In the genomic region with DNA sequence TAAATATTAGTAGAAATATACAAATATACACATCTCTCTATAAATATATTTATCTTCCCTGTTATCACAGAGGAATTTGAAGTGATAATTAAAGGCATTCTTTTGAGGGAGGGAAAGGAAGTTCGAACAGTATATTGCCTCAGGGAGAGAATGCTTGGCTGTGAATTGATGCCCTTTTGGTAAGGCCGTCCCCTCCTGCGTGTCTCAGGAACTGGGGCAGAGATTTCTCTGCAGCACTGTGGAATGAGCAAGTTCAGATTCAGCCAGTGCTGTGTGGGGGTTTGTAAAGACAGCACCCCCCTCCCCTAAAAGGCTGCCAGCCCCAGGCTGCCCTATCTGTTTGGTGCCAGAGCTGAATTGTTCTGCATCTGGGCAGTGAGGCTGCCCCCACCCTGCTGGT, we compare ENCODE assay signal across 21 cellular contexts. TPM values are rescaled to one million over a fixed set of nuclear protein-coding genes. Genes with fewer than 3 reads are reported as not detected.
DNase-seq lines count a peak whose midpoint lies in the region; ATAC-seq, FAIRE-seq and TF ChIP-seq lines count a peak whose summit lies in the region.
"Had no signal": no experiment of that assay in that cellular context is flagged by ENCODE, and none has a peak within 500 bp of the region (broad histone marks: within the 10 kb centered on the region; RNA-seq: fewer than 3 reads in every experiment).

No MANE protein-coding gene starts in this region.

- TF ChIP-seq POLR2A in gastrocnemius medialis (IDR thresholded peaks at IDR 0.05) = no peak
- no peak for TF ChIP-seq POLR2A in H54 (IDR thresholded peaks at IDR 0.05; ENCODE audit: low read depth, low read length)

- H3K23me2 ChIP-seq in H9 (ENCODE audit: insufficient read length, low read depth, low read length, poor library complexity, severe bottlenecking) = no peaks in the 10 kb centered on the region

- H3K36me3 ChIP-seq in gastrocnemius medialis = peaks cover 0 to 13% of the 10 kb centered on the region in 2 donors
- H3K36me3 ChIP-seq: HAP-1, SJCRH30 had no signal

- H3K4me3 ChIP-seq in coronary artery = no peak overlapping the region
- H3K4me3 ChIP-seq in gastrocnemius medialis = no peak overlapping the region
- H3K4me3 ChIP-seq: A549, HAP-1, SJCRH30 had no signal

- H3K18ac ChIP-seq in H9 (ENCODE audit: insufficient read length, low read depth, low read length) = no peak overlapping the region

- no peak overlapping the region for H3K4me2 ChIP-seq in H9 (ENCODE audit: insufficient read depth, insufficient read length, low read length)
- H3K4me2 ChIP-seq: A549 had no signal

- CTCF ChIA-PET in activated CD4-positive, alpha-beta T cell treated with anti-CD3 and anti-CD28 coated beads for 36 hours (lab: Charles Lee) = no interaction called here

- H3K4me1 Mint-ChIP-seq in activated CD4-positive, alpha-beta T cell treated with anti-CD3 and anti-CD28 coated beads for 36 hours = peaks cover 7% of the 10 kb centered on the region
- H3K4me1 Mint-ChIP-seq in H9 = peaks cover 14 to 16% of the 10 kb centered on the region in 2 experiments
- H3K4me1 Mint-ChIP-seq: CD14-positive monocyte, T-helper 17 cell had no signal

- no peaks in the 10 kb centered on the region for H3K9me3 ChIP-seq in gastrocnemius medialis
- H3K9me3 ChIP-seq in H9 (ENCODE audit: control insufficient read depth, low read depth, low read length) = no peaks in the 10 kb centered on the region
- H3K9me3 ChIP-seq: A549, HAP-1, SJCRH30 had no signal

- H3K79me1 ChIP-seq in H9 (ENCODE audit: insufficient read depth, low read depth, low read length, poor library complexity, severe bottlenecking) = no peaks in the 10 kb centered on the region

- no peak overlapping the region for H2AK5ac ChIP-seq in H9 (ENCODE audit: insufficient read length, low read length)

- no peaks in the 10 kb centered on the region for H3K36me3 Mint-ChIP-seq in activated CD4-positive, alpha-beta T cell treated with anti-CD3 and anti-CD28 coated beads for 36 hours (ENCODE audit: low read depth)
- no peaks in the 10 kb centered on the region for H3K36me3 Mint-ChIP-seq in H9 (ENCODE audit: insufficient read depth in 1 of 3, low read depth in 3 of 3)
- H3K36me3 Mint-ChIP-seq: CD14-positive monocyte, IgD-negative memory B cell had no signal

- no peaks in the 10 kb centered on the region for H3K9me3 Mint-ChIP-seq in activated CD4-positive, alpha-beta T cell treated with anti-CD3 and anti-CD28 coated beads for 36 hours (ENCODE audit: low read depth)
- H3K9me3 Mint-ChIP-seq in H9 = no peaks in the 10 kb centered on the region; a peak in 1 of 5 replicates
- H3K9me3 Mint-ChIP-seq: CD14-positive monocyte, IgD-negative memory B cell had no signal

- H4K20me1 ChIP-seq in H9 (ENCODE audit: control insufficient read depth, insufficient read depth, insufficient read length) = no peaks in the 10 kb centered on the region

- no peak overlapping the region for H4K5ac ChIP-seq in H9 (ENCODE audit: insufficient read length, low read depth, low read length)

- no peak overlapping the region for H4K91ac ChIP-seq in H9 (ENCODE audit: insufficient read length, low read depth, low read length)

- H3K4ac ChIP-seq in H9 (ENCODE audit: low read depth, low read length) = no peak overlapping the region

- H2AFZ ChIP-seq in H9 (ENCODE audit: low read length) = no peak overlapping the region

- no peak for FAIRE-seq in H54 (lab: Jason Lieb, UNC)
- FAIRE-seq: A549 had no signal

- POLR2A ChIA-PET in activated CD4-positive, alpha-beta T cell treated with anti-CD3 and anti-CD28 coated beads for 36 hours (lab: Charles Lee) = no interaction called here

- H3K4me3 Mint-ChIP-seq in activated CD4-positive, alpha-beta T cell treated with anti-CD3 and anti-CD28 coated beads for 36 hours = no peak overlapping the region
- no peak overlapping the region for H3K4me3 Mint-ChIP-seq in H9
- H3K4me3 Mint-ChIP-seq: B cell, CD14-positive monocyte, T-helper 17 cell had no signal

- H3K4me1 ChIP-seq in gastrocnemius medialis = peaks cover 21 to 38% of the 10 kb centered on the region in 2 donors
- H3K4me1 ChIP-seq in H9 (ENCODE audit: insufficient read depth, low read length) = peaks cover 6% of the 10 kb centered on the region
- H3K4me1 ChIP-seq: A549, HAP-1, SJCRH30 had no signal

- H3K27ac ChIP-seq in coronary artery = no peak overlapping the region
- peak overlapping the region; percentile 33 to 65 (median 38) for H3K27ac ChIP-seq in gastrocnemius medialis
- no peak overlapping the region for H3K27ac ChIP-seq in H9 (ENCODE audit: insufficient read length, low read depth, low read length)
- H3K27ac ChIP-seq: A549, SJCRH30 had no signal

- peaks cover 13% of the 10 kb centered on the region for H3K27me3 Mint-ChIP-seq in activated CD4-positive, alpha-beta T cell treated with anti-CD3 and anti-CD28 coated beads for 36 hours
- H3K27me3 Mint-ChIP-seq in H9 (ENCODE audit: low read depth) = peaks cover 79% of the 10 kb centered on the region

- no peak overlapping the region for H2BK20ac ChIP-seq in H9 (ENCODE audit: low read depth, low read length, poor library complexity, severe bottlenecking)

- no peak overlapping the region for H2BK15ac ChIP-seq in H9 (ENCODE audit: low read depth, low read length)

- intact Hi-C loops in gastrocnemius medialis (cut with DNase I; ENCODE audit: low total_unique reads) = loop anchor here (5.0 kb wide), 1 partner anchor 33 kb away; no protein-coding TSS in a partner anchor
- intact Hi-C loops in activated CD4-positive, alpha-beta T cell treated with anti-CD3 and anti-CD28 coated beads for 36 hours (cut with DNase I, micrococcal nuclease) = no loop called here

- no peak overlapping the region for H2BK120ac ChIP-seq in H9 (ENCODE audit: low read depth, low read length, poor library complexity, severe bottlenecking)

- no peak for ATAC-seq in gastrocnemius medialis
- ATAC-seq in activated CD4-positive, alpha-beta T cell treated with anti-CD3 and anti-CD28 coated beads for 36 hours = no peak
- ATAC-seq: A549, Panc1, T-helper 17 cell had no signal

- H3K27me3 ChIP-seq in gastrocnemius medialis (no peaks in the 10 kb centered on the region), H9 (ENCODE audit: insufficient read depth, low read length) (no peaks in the 10 kb centered on the region; the same call in 1 of the 2 replicates)
- H3K27me3 ChIP-seq: SJCRH30 had no signal

- no peaks in the 10 kb centered on the region for H3K79me2 ChIP-seq in H9 (ENCODE audit: insufficient read depth, low read length)

- DNase-seq in G401 (ENCODE audit: low spot score) (peak; percentile 50), NCI-H226 (peak; percentile 18), coronary artery (ENCODE audit: low spot score) (peak; percentile 47), gastrocnemius medialis (no peak), H54 (ENCODE audit: insufficient read length, low spot score) (no peak), H9 (no peak)
- no peak for DNase-seq in activated CD4-positive, alpha-beta T cell treated with anti-CD3 and anti-CD28 coated beads for 36 hours
- DNase-seq: MV-4-11, NCI-H1694, NCI-H2081, NCI-H2171, NCI-H446 treated with DMSO at 0.1 percent for 48 hours, NCI-H69, SJCRH30, T-helper 17 cell had no signal

- WGBS in H9 (ENCODE audit: extremely low coverage, insufficient read length, low lambda C conversion rate) = no CpG with 5 or more reads among the region's 3 CpGs

- H3K27ac Mint-ChIP-seq in activated CD4-positive, alpha-beta T cell treated with anti-CD3 and anti-CD28 coated beads for 36 hours = no peak overlapping the region
- no peak overlapping the region for H3K27ac Mint-ChIP-seq in H9
- H3K27ac Mint-ChIP-seq: B cell, CD14-positive monocyte, IgD-negative memory B cell, T-helper 17 cell had no signal

- H3K56ac ChIP-seq in H9 (ENCODE audit: insufficient read length, low read depth, low read length) = no peak overlapping the region

- H2BK12ac ChIP-seq in H9 (ENCODE audit: insufficient read length, low read depth, low read length) = no peak overlapping the region

- H2BK5ac ChIP-seq in H9 (ENCODE audit: insufficient read length, low read length) = no peak overlapping the region

- in situ Hi-C loops in G401 (cut with HindIII; ENCODE audit: low sequenced_read_pairs) (no loop called here), gastrocnemius medialis (cut with MboI; ENCODE audit: low sequenced_read_pairs in 4 of 4) (no loop called here)

- no peak overlapping the region for H4K8ac ChIP-seq in H9 (replicated peaks; ENCODE audit: insufficient read length, low read depth, low read length)

- H3K14ac ChIP-seq in H9 (ENCODE audit: insufficient read depth, low read length) = no peak overlapping the region

- TF ChIP-seq CTCF in coronary artery (IDR thresholded peaks at IDR 0.05) = no peak
- no peak for TF ChIP-seq CTCF in gastrocnemius medialis (IDR thresholded peaks at IDR 0.05 in 4 of 5, conservative IDR thresholded peaks at IDR 0.05 in 1 of 5)
- no peak for TF ChIP-seq CTCF in H9 (conservative IDR thresholded peaks at IDR 0.05)

- H3T11ph ChIP-seq in H9 (ENCODE audit: low read length) = no peak overlapping the region

- H3K23ac ChIP-seq in H9 (ENCODE audit: insufficient read length, low read depth, low read length) = no peak overlapping the region

- H3K9ac ChIP-seq in H9 (ENCODE audit: extremely low read depth, insufficient read length, low read length) = no peak overlapping the region

RNA-seq across cellular contexts. Expression of a gene that starts 42.0 kb away (rescaled TPM):
- total RNA-seq in G401 (2014; rRNA removed; shearing (Covaris generic)) = not detected in 2 replicates
- total RNA-seq in gastrocnemius medialis (100 to 1,000 TPM in 1 of 4 donors, 10 to 100 TPM in 3; 48.8 to 150 (median 67.0) TPM), H9 (2021) (0.11 and 0.15 TPM in 2 replicates)
- not detected for total RNA-seq in activated CD4-positive, alpha-beta T cell treated with anti-CD3 and anti-CD28 coated beads for 36 hours

Comparison
In these comparisons a context has a peak if more than half of its experiments do, and no peak if none do; other contexts are left out.
1. DNase-seq: peak in G401 (single experiment), NCI-H226 (single experiment) and coronary artery (single experiment); none in gastrocnemius medialis (0 of 2), activated CD4-positive, alpha-beta T cell treated with anti-CD3 and anti-CD28 coated beads for 36 hours (single experiment), H54 (single experiment) and H9 (single experiment).
2. H3K27ac ChIP-seq: peak in gastrocnemius medialis (4 of 4); none in coronary artery (0 of 2) and H9 (single experiment).
3. RNA of a gene that starts 42.0 kb away (total RNA-seq): 48.8 to 150 TPM in gastrocnemius medialis; 0.11 to 0.15 TPM in H9, not detected in G401 and not detected in activated CD4-positive, alpha-beta T cell treated with anti-CD3 and anti-CD28 coated beads for 36 hours; every median in the first group is over 10 times any median in the second.